Comparison of ENCODE assay signal across 3 cellular contexts in genomic region chr2:95475025-95475424, GRCh38. TPM values are rescaled to one million over a fixed set of nuclear protein-coding genes. Genes with fewer than 3 reads are reported as not detected.
"Had no signal": no experiment of that assay in that cellular context is flagged by ENCODE, and none has a peak within 500 bp of the region (broad histone marks: within the 10 kb centered on the region; RNA-seq: fewer than 3 reads in every experiment).

No MANE protein-coding gene starts in this region.

RNA-seq across cellular contexts. Expression of gene TRIM43B, which starts 9.5 kb away (rescaled TPM):
- total RNA-seq: LHCN-M2, M059J, MCF 10A had no signal
